Comparison of ENCODE assay signal across 23 cellular contexts in the genomic region with DNA sequence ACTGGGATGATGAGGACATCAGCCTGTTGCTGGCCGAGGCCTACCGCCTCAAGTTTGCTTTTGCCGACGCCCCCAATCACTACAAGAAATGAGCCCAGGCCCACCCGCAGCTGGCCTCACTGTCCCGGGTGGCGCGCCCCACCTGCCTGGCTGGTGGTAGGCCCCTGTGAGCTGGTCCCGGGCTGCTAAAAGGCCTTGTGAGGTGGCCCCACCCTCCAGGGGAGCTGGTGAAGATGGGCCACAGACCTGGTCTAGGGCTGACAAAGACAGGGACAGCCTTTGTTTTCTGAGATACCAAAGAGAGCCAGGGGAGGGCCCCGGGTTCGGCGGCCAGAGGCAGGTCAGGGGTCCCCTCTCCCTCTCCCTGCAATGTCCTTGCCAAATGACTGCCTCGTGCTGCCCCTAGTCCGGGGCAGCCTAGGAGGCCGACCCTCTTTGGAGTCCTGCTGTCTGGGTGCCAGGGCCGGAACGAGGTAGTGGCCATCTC.
A peak's percentile ranks its signal among the peaks of the same experiment; 100 is the strongest.
DNase-seq lines count a peak whose midpoint lies in the region; ATAC-seq and TF ChIP-seq lines count a peak whose summit lies in the region.
"Had no signal": no experiment of that assay in that cellular context is flagged by ENCODE, and none has a peak within 500 bp of the region (broad histone marks: within the 10 kb centered on the region; RNA-seq: fewer than 3 reads in every experiment).

No MANE protein-coding gene starts in this region.

- no peaks in the 10 kb centered on the region for H3K9me3 ChIP-seq in T-helper 17 cell (ENCODE audit: control insufficient read depth, low read length, poor library complexity, severe bottlenecking)
- H3K9me3 ChIP-seq in left lung = no peaks in the 10 kb centered on the region
- peaks cover 0 to 5% (median 0%) of the 10 kb centered on the region in 8 donors for H3K9me3 ChIP-seq in spleen
- H3K9me3 ChIP-seq: uterus had no signal

- H3K27me3 ChIP-seq in left lung (no peaks in the 10 kb centered on the region), spleen (replicated peaks in 1 of 7) (no peaks in the 10 kb centered on the region)
- H3K27me3 ChIP-seq: uterus had no signal

- DNase-seq in activated T-cell treated with anti-CD3 and anti-CD28 coated beads, Interleukin-2, amount 50 U/mL, for 1 hour = peak; percentile 11
- DNase-seq in activated T-cell treated with anti-CD3 and anti-CD28 coated beads, Interleukin-2, amount 50 U/mL, for 24 hours = no peak
- peak in 2 of 3 donors; percentile 2 to 8 for DNase-seq in T-helper 17 cell
- DNase-seq in left lung = peak; percentile 22 to 59
- peak; percentile 64 for DNase-seq in spleen
- DNase-seq in stimulated activated CD4-positive, alpha-beta T cell treated with anti-CD3 and anti-CD28 coated beads, Interleukin-2, amount 100 ng/mL, for 24 hours = no peak
- no peak for DNase-seq in NCI-H128 (lab: John Stamatoyannopoulos, UW; ENCODE audit: unreplicated experiment)
- DNase-seq: activated CD4-positive, alpha-beta T cell treated with anti-CD3 and anti-CD28 coated beads, Interleukin-2, amount 10 ng/mL, durations not matched to agents 7 days and 5 days; glutamatergic neuron; NCI-H1092 treated with DMSO at 0.1 percent for 48 hours; NCI-H1930; NCI-H524; PC-9; SHP77 had no signal

- TF ChIP-seq POLR2A in spleen (IDR thresholded peaks at IDR 0.05) = no peak

- H3K36me3 ChIP-seq in left lung (peaks cover 0 to 31% of the 10 kb centered on the region in 2 donors), spleen (peaks cover 0 to 78% (median 22%) of the 10 kb centered on the region in 6 donors)
- H3K36me3 ChIP-seq: uterus had no signal

- intact Hi-C loops in left lung (cut with DNase I) = no loop called here
- intact Hi-C loops in spleen (cut with DNase I; ENCODE audit: low total_unique reads) = no loop called here

- no peak overlapping the region for H3K27ac Mint-ChIP-seq in activated T-cell treated with anti-CD3 and anti-CD28 coated beads, Interleukin-2, amount 50 U/mL, for 24 hours
- H3K27ac Mint-ChIP-seq in T-helper 17 cell = no peak overlapping the region
- H3K27ac Mint-ChIP-seq: activated CD4-positive, alpha-beta T cell treated with anti-CD3 and anti-CD28 coated beads, Interleukin-2, amount 10 ng/mL, durations not matched to agents 7 days and 5 days; activated naive CD8-positive, alpha-beta T cell; CD4-positive, alpha-beta T cell; progenitor cell of endocrine pancreas had no signal

- 89 to 99% (median 90%) methylated on average over 12 to 17 of the region's 17 CpGs for WGBS in spleen, 5 donors

- H3K9me3 Mint-ChIP-seq in activated T-cell treated with anti-CD3 and anti-CD28 coated beads, Interleukin-2, amount 50 U/mL, for 24 hours = peaks cover 7% of the 10 kb centered on the region
- H3K9me3 Mint-ChIP-seq: CD4-positive, alpha-beta T cell; neural crest cell had no signal

- H3K4me3 ChIP-seq in left lung = no peak overlapping the region
- no peak overlapping the region for H3K4me3 ChIP-seq in spleen
- H3K4me3 ChIP-seq: K562, PC-9, skin epidermis, uterus had no signal

- TF ChIP-seq CTCF in left lung (IDR thresholded peaks at IDR 0.05) (no peak), spleen (IDR thresholded peaks at IDR 0.05 in 8 of 11, conservative IDR thresholded peaks at IDR 0.05 in 3 of 11) (no peak)

- ATAC-seq in T-helper 17 cell (no peak), left lung (no peak), GM21423 (IDR thresholded peaks at IDR 0.05; ENCODE audit: unreplicated experiment) (no peak)
- ATAC-seq: HCT116, K562 had no signal

- no peak overlapping the region for H3K4me3 Mint-ChIP-seq in activated T-cell treated with anti-CD3 and anti-CD28 coated beads, Interleukin-2, amount 50 U/mL, for 24 hours
- H3K4me3 Mint-ChIP-seq in T-helper 17 cell = peak overlapping the region; percentile 12
- H3K4me3 Mint-ChIP-seq: activated CD4-positive, alpha-beta T cell treated with anti-CD3 and anti-CD28 coated beads, Interleukin-2, amount 10 ng/mL, durations not matched to agents 7 days and 5 days; activated naive CD8-positive, alpha-beta T cell; CD4-positive, alpha-beta T cell; neural crest cell had no signal

- peaks cover 3 to 6% of the 10 kb centered on the region in 2 donors for H3K4me1 ChIP-seq in left lung
- peaks cover 0 to 19% (median 0%) of the 10 kb centered on the region in 6 donors for H3K4me1 ChIP-seq in spleen
- H3K4me1 ChIP-seq: uterus had no signal

- peaks cover 72% of the 10 kb centered on the region for H3K36me3 Mint-ChIP-seq in activated T-cell treated with anti-CD3 and anti-CD28 coated beads, Interleukin-2, amount 50 U/mL, for 24 hours (ENCODE audit: low read depth)
- H3K36me3 Mint-ChIP-seq in T-helper 17 cell (ENCODE audit: low read depth) = peaks cover 9% of the 10 kb centered on the region

- no peaks in the 10 kb centered on the region for H3K27me3 Mint-ChIP-seq in activated T-cell treated with anti-CD3 and anti-CD28 coated beads, Interleukin-2, amount 50 U/mL, for 24 hours
- no peaks in the 10 kb centered on the region for H3K27me3 Mint-ChIP-seq in T-helper 17 cell
- H3K27me3 Mint-ChIP-seq: activated CD4-positive, alpha-beta T cell treated with anti-CD3 and anti-CD28 coated beads, Interleukin-2, amount 10 ng/mL, durations not matched to agents 7 days and 5 days; activated naive CD8-positive, alpha-beta T cell; CD4-positive, alpha-beta T cell; progenitor cell of endocrine pancreas had no signal

- H3K4me1 Mint-ChIP-seq in activated T-cell treated with anti-CD3 and anti-CD28 coated beads, Interleukin-2, amount 50 U/mL, for 24 hours (ENCODE audit: low read depth) = no peaks in the 10 kb centered on the region
- no peaks in the 10 kb centered on the region for H3K4me1 Mint-ChIP-seq in T-helper 17 cell
- H3K4me1 Mint-ChIP-seq: activated CD4-positive, alpha-beta T cell treated with anti-CD3 and anti-CD28 coated beads, Interleukin-2, amount 10 ng/mL, durations not matched to agents 7 days and 5 days had no signal

- H3K27ac ChIP-seq in left lung (no peak overlapping the region), spleen (no peak overlapping the region)
- H3K27ac ChIP-seq: PC-9, skin epidermis, uterus had no signal

Comparison
In these comparisons a context has a peak if more than half of its experiments do, and no peak if none do; other contexts are left out.
1. DNase-seq: peak in activated T-cell treated with anti-CD3 and anti-CD28 coated beads, Interleukin-2, amount 50 U/mL, for 1 hour (single experiment), T-helper 17 cell (2 of 3), left lung (2 of 2) and spleen (single experiment); none in activated T-cell treated with anti-CD3 and anti-CD28 coated beads, Interleukin-2, amount 50 U/mL, for 24 hours (single experiment), stimulated activated CD4-positive, alpha-beta T cell treated with anti-CD3 and anti-CD28 coated beads, Interleukin-2, amount 100 ng/mL, for 24 hours (0 of 2) and NCI-H128 (single experiment).